Comparison of ENCODE assay signal across 1 cellular context in the genomic region with DNA sequence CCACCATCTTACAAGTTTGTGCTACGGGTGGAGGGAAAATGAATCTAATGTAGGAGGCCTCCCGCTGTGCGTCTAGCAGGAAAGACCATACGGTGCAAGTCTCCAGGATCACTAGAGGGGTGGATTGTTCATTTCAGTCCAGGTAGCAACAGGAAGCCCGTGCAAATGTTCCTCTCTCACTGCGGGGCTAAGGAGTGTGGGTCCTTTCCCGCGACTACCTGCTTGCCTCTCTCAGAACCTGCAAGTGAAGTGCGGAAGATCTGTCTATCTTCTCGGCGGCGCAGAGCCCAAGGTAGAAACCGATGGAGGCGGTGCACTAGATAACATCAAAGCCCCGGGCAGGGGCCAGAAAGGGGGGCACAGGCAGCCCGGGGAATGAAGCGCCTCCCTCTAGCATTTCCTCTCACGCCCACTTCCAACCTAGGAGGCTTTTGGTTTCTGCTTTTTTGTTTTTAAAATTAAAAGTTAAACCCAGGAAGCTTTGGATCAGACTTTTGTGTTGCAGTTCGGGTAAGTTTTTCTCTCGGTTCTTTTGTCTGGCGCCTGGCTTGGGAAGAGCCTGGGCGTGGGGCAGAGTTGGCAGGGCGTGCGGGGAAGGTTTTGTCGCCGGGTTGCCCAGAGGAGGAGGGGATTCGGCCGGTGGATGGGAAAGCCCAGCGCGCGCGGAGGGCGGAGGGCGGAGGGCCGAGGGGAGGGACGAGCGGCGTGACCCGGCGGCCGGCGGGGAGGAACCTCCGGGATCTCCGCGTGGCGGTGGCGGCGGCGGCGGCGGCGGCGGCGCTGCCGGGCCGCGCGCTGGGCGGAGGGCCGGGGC.
TF ChIP-seq lines count a peak whose summit lies in the region.

No MANE protein-coding gene starts in this region.

TF ChIP-seq in HEK293, 187 proteins besides CTCF, POLR2A, EP300 and RAD21 (continued from another document and continues in another):
- TF ChIP-seq ZBTB26 (tag by site-specific recombination; optimal IDR thresholded peaks at IDR 0.05) = peak; percentile 78
- TF ChIP-seq, protein P1, sequence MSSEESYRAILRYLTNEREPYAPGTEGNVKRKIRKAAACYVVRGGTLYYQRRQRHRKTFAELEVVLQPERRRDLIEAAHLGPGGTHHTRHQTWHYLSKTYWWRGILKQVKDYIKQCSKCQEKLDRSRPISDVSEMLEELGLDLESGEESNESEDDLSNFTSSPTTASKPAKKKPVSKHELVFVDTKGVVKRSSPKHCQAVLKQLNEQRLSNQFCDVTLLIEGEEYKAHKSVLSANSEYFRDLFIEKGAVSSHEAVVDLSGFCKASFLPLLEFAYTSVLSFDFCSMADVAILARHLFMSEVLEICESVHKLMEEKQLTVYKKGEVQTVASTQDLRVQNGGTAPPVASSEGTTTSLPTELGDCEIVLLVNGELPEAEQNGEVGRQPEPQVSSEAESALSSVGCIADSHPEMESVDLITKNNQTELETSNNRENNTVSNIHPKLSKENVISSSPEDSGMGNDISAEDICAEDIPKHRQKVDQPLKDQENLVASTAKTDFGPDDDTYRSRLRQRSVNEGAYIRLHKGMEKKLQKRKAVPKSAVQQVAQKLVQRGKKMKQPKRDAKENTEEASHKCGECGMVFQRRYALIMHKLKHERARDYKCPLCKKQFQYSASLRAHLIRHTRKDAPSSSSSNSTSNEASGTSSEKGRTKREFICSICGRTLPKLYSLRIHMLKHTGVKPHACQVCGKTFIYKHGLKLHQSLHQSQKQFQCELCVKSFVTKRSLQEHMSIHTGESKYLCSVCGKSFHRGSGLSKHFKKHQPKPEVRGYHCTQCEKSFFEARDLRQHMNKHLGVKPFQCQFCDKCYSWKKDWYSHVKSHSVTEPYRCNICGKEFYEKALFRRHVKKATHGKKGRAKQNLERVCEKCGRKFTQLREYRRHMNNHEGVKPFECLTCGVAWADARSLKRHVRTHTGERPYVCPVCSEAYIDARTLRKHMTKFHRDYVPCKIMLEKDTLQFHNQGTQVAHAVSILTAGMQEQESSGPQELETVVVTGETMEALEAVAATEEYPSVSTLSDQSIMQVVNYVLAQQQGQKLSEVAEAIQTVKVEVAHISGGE (tag by site-specific recombination; conservative IDR thresholded peaks at IDR 0.05; ENCODE audit: low read depth) = peak; percentile 49
- peak; percentile 85 for TF ChIP-seq FEZF1 (tag by site-specific recombination; IDR thresholded peaks at IDR 0.05)
- TF ChIP-seq ZNF660 (tag by site-specific recombination; IDR thresholded peaks at IDR 0.05) = no peak; the same call in none of the 2 replicates
- no peak for TF ChIP-seq TRIM28 (IDR thresholded peaks at IDR 0.05; ENCODE audit: borderline replicate concordance, low read length)
- peak; percentile 82 for TF ChIP-seq ZEB2 (tag by site-specific recombination; IDR thresholded peaks at IDR 0.05)
- no peak for TF ChIP-seq ZNF571 (tag by site-specific recombination; IDR thresholded peaks at IDR 0.05)
- no peak for TF ChIP-seq ZNF37A (tag by site-specific recombination; IDR thresholded peaks at IDR 0.05)
- no peak for TF ChIP-seq ZNF670 (tag by site-specific recombination; IDR thresholded peaks at IDR 0.05; ENCODE audit: low read depth)
- TF ChIP-seq OSR2 (tag by site-specific recombination; IDR thresholded peaks at IDR 0.05) = peak; percentile 65; the same call in 1 of the 2 replicates
- no peak for TF ChIP-seq ZNF768 (tag by site-specific recombination; IDR thresholded peaks at IDR 0.05)
- TF ChIP-seq RBAK (tag by site-specific recombination; IDR thresholded peaks at IDR 0.05) = no peak
- no peak for TF ChIP-seq INSM2 (tag by site-specific recombination; IDR thresholded peaks at IDR 0.05)
- TF ChIP-seq ZIC2 (tag by site-specific recombination; IDR thresholded peaks at IDR 0.05) = peak; percentile 80
- no peak for TF ChIP-seq MEIS1 (CRISPR knock-in tag; IDR thresholded peaks at IDR 0.05; ENCODE audit: borderline replicate concordance)
- TF ChIP-seq ZNF239 (tag by site-specific recombination; IDR thresholded peaks at IDR 0.05) = no peak
- TF ChIP-seq ZNF302 (tag by site-specific recombination; IDR thresholded peaks at IDR 0.05; ENCODE audit: low read depth) = no peak
- no peak for TF ChIP-seq ZBTB7A (tag by site-specific recombination; IDR thresholded peaks at IDR 0.05; ENCODE audit: low read depth)
- TF ChIP-seq GFI1B (tag by site-specific recombination; IDR thresholded peaks at IDR 0.05) = no peak
- TF ChIP-seq, protein P2, sequence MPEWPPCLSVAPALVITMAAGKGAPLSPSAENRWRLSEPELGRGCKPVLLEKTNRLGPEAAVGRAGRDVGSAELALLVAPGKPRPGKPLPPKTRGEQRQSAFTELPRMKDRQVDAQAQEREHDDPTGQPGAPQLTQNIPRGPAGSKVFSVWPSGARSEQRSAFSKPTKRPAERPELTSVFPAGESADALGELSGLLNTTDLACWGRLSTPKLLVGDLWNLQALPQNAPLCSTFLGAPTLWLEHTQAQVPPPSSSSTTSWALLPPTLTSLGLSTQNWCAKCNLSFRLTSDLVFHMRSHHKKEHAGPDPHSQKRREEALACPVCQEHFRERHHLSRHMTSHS (tag by site-specific recombination; IDR thresholded peaks at IDR 0.05) = no peak
- no peak for TF ChIP-seq ZNF677 (tag by site-specific recombination; IDR thresholded peaks at IDR 0.05)
- no peak for TF ChIP-seq ZNF701 (tag by site-specific recombination; IDR thresholded peaks at IDR 0.05)
- TF ChIP-seq YY2 (tag by site-specific recombination; IDR thresholded peaks at IDR 0.05) = no peak
- TF ChIP-seq ZNF221 (tag by site-specific recombination; IDR thresholded peaks at IDR 0.05; ENCODE audit: borderline replicate concordance) = no peak
- peak; percentile 58; the same call in 1 of the 2 replicates for TF ChIP-seq ZNF501 (tag by site-specific recombination; IDR thresholded peaks at IDR 0.05)
- peak; percentile 68 for TF ChIP-seq SP7 (tag by site-specific recombination; IDR thresholded peaks at IDR 0.05)
- TF ChIP-seq EGR2 (tag by site-specific recombination; IDR thresholded peaks at IDR 0.05; ENCODE audit: low read depth) = peak; percentile 55
- no peak for TF ChIP-seq ZNF555 (tag by site-specific recombination; conservative IDR thresholded peaks at IDR 0.05)
- no peak for TF ChIP-seq ZSCAN23 (tag by site-specific recombination; IDR thresholded peaks at IDR 0.05)
- peak; percentile 69 for TF ChIP-seq KLF9 (tag by site-specific recombination; IDR thresholded peaks at IDR 0.05; ENCODE audit: low read depth)
- TF ChIP-seq ZBTB48 (tag by site-specific recombination; IDR thresholded peaks at IDR 0.05) = no peak
- TF ChIP-seq ZSCAN30 (tag by site-specific recombination; IDR thresholded peaks at IDR 0.05) = 0 out of 2 replicates have a peak, but pooled peaks have one; percentile 36
- TF ChIP-seq ZFP41 (tag by site-specific recombination; IDR thresholded peaks at IDR 0.05; ENCODE audit: borderline replicate concordance) = no peak
- TF ChIP-seq ZNF792 (tag by site-specific recombination; IDR thresholded peaks at IDR 0.05) = no peak
- TF ChIP-seq IKZF3 (tag by site-specific recombination; IDR thresholded peaks at IDR 0.05) = 0 out of 2 replicates have a peak, but pooled peaks have one; percentile 26
- peak; percentile 22; the same call in 1 of the 2 replicates for TF ChIP-seq ZNF398 (tag by site-specific recombination; IDR thresholded peaks at IDR 0.05)
- no peak for TF ChIP-seq ZNF791 (tag by site-specific recombination; IDR thresholded peaks at IDR 0.05)
- peak; percentile 91 for TF ChIP-seq ZXDB (tag by site-specific recombination; IDR thresholded peaks at IDR 0.05)
- no peak for TF ChIP-seq TSHZ1 (tag by site-specific recombination; IDR thresholded peaks at IDR 0.05; ENCODE audit: borderline replicate concordance)
- TF ChIP-seq ZNF19 (tag by site-specific recombination; IDR thresholded peaks at IDR 0.05; ENCODE audit: low read depth) = no peak
- peak; percentile 99 for TF ChIP-seq TCF7L2 (IDR thresholded peaks at IDR 0.05; ENCODE audit: borderline replicate concordance, low read depth, low read length)
- no peak for TF ChIP-seq ZNF16 (tag by site-specific recombination; IDR thresholded peaks at IDR 0.05; ENCODE audit: low read depth)
- no peak for TF ChIP-seq ZNF433 (tag by site-specific recombination; IDR thresholded peaks at IDR 0.05; ENCODE audit: low read depth)
- TF ChIP-seq YY1 (tag by site-specific recombination; IDR thresholded peaks at IDR 0.05) = no peak
- TF ChIP-seq PRDM4 (tag by site-specific recombination; IDR thresholded peaks at IDR 0.05) = peak; percentile 74
- no peak for TF ChIP-seq ZNF560 (tag by site-specific recombination; IDR thresholded peaks at IDR 0.05; ENCODE audit: borderline replicate concordance)
- peak; percentile 89 for TF ChIP-seq SP3 (tag by site-specific recombination; IDR thresholded peaks at IDR 0.05)
- no peak for TF ChIP-seq SALL2 (tag by site-specific recombination; IDR thresholded peaks at IDR 0.05; ENCODE audit: borderline replicate concordance)
- no peak for TF ChIP-seq ZNF600 (tag by site-specific recombination; IDR thresholded peaks at IDR 0.05)
- no peak for TF ChIP-seq ZNF785 (tag by site-specific recombination; IDR thresholded peaks at IDR 0.05)
- TF ChIP-seq ZNF174 (tag by site-specific recombination; IDR thresholded peaks at IDR 0.05) = no peak
- no peak for TF ChIP-seq ZNF548 (tag by site-specific recombination; IDR thresholded peaks at IDR 0.05)
- TF ChIP-seq GLI4 (tag by site-specific recombination; IDR thresholded peaks at IDR 0.05) = no peak
- TF ChIP-seq ZNF510 (tag by site-specific recombination; IDR thresholded peaks at IDR 0.05; ENCODE audit: insufficient replicate concordance) = no peak
